8 cellular contexts compared by ENCODE assay signal in the genomic region with DNA sequence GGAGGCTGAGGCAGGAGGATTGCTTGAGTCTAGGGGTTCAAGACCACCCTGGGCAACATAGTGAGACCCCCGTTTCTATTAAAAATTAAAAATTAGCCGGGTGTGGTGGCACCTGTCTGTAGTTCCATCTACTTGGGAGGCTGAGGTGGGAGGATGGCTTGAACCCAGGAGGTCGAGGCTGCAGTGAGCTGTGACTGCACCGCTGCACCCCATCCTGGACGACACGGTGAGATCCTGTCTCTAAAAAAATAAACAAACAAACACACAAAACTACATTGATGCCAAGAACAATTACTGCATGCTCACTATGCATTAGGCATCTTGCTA. TPM values are rescaled to one million over a fixed set of nuclear protein-coding genes. Genes with fewer than 3 reads are reported as not detected.
DNase-seq lines count a peak whose midpoint lies in the region; ATAC-seq and TF ChIP-seq lines count a peak whose summit lies in the region.

No MANE protein-coding gene starts in this region.

- H3K4me3 Mint-ChIP-seq in CD8-positive, alpha-beta memory T cell: peak overlapping the region; percentile 87 to 98 (median 90)
- peak overlapping the region; percentile 82 for H3K4me3 Mint-ChIP-seq in osteocyte (ENCODE audit: unreplicated experiment)

- TF ChIP-seq POLR2A in Peyer's patch (IDR thresholded peaks at IDR 0.05): no peak

- ATAC-seq in left colon: no peak
- ATAC-seq in HG03457 (IDR thresholded peaks at IDR 0.05; ENCODE audit: unreplicated experiment): no peak

- POLR2A ChIA-PET in CD8-positive, alpha-beta memory T cell (lab: Charles Lee): interaction anchor here (0.7 to 1.2 kb wide), 4 partner anchors 10 to 48 kb away, joined by 3 to 6 read pairs (median 4); a partner anchor contains a TSS

- CTCF ChIA-PET in CD8-positive, alpha-beta memory T cell (lab: Charles Lee): interaction anchor here (0.6 kb wide), 1 partner anchor 157 kb away, joined by 3 read pairs; no protein-coding TSS in a partner anchor

- no peaks in the 10 kb centered on the region for H3K27me3 ChIP-seq in CD8-positive, alpha-beta memory T cell (ENCODE audit: insufficient read depth, low read length, poor library complexity, severe bottlenecking)
- H3K27me3 ChIP-seq in Peyer's patch: no peaks in the 10 kb centered on the region

- peaks cover 0 to 13% (median 0%) of the 10 kb centered on the region in 3 donors for H3K36me3 Mint-ChIP-seq in CD8-positive, alpha-beta memory T cell
- H3K36me3 Mint-ChIP-seq in osteocyte (ENCODE audit: unreplicated experiment): peaks cover 4% of the 10 kb centered on the region

- peaks cover 0 to 3% (median 0%) of the 10 kb centered on the region in 5 donors for H3K9me3 Mint-ChIP-seq in CD8-positive, alpha-beta memory T cell
- no peaks in the 10 kb centered on the region for H3K9me3 Mint-ChIP-seq in osteocyte (ENCODE audit: unreplicated experiment)

- peak overlapping the region; percentile 93 for H3K4me3 ChIP-seq in CD8-positive, alpha-beta memory T cell (ENCODE audit: low read length)
- H3K4me3 ChIP-seq in Peyer's patch (peak overlapping the region; percentile 75 to 92 (median 86)), epithelial cell of proximal tubule (ENCODE audit: low read depth, low read length) (peak overlapping the region; percentile 62)

- H3K4me1 Mint-ChIP-seq in CD8-positive, alpha-beta memory T cell: peaks cover 47 to 53% (median 52%) of the 10 kb centered on the region in 3 donors
- peaks cover 41% of the 10 kb centered on the region for H3K4me1 Mint-ChIP-seq in osteocyte (ENCODE audit: unreplicated experiment)

- H3K36me3 ChIP-seq in CD8-positive, alpha-beta memory T cell (ENCODE audit: insufficient read depth, low read length): no peaks in the 10 kb centered on the region
- H3K36me3 ChIP-seq in Peyer's patch: no peaks in the 10 kb centered on the region

- no peaks in the 10 kb centered on the region for H3K27me3 Mint-ChIP-seq in CD8-positive, alpha-beta memory T cell
- H3K27me3 Mint-ChIP-seq in osteocyte (ENCODE audit: unreplicated experiment): peaks cover 2% of the 10 kb centered on the region

- DNase-seq in CD8-positive, alpha-beta memory T cell: no peak
- no peak for DNase-seq in Peyer's patch
- no peak for DNase-seq in epithelial cell of proximal tubule (ENCODE audit: low read depth)
- DNase-seq in osteocyte (ENCODE audit: extremely low spot score, unreplicated experiment): no peak
- no peak for DNase-seq in stimulated activated CD4-positive, alpha-beta T cell treated with anti-CD3 and anti-CD28 coated beads, Interleukin-1b, Interleukin-23, amount 100 ng/mL, for 48 hours
- no peak for DNase-seq in NCI-H1092 treated with DMSO at 0.1 percent for 48 hours (lab: John Stamatoyannopoulos, UW)
- no peak for DNase-seq in left colon

- no peaks in the 10 kb centered on the region for H3K9me3 ChIP-seq in CD8-positive, alpha-beta memory T cell (ENCODE audit: low read length)
- H3K9me3 ChIP-seq in Peyer's patch: no peaks in the 10 kb centered on the region

- peak overlapping the region; percentile 62 for H3K27ac ChIP-seq in CD8-positive, alpha-beta memory T cell (ENCODE audit: low read depth, low read length)
- peak overlapping the region in 2 of 4 donors; percentile 44 to 85 for H3K27ac ChIP-seq in Peyer's patch

- peaks cover 28% of the 10 kb centered on the region for H3K4me1 ChIP-seq in CD8-positive, alpha-beta memory T cell (ENCODE audit: insufficient read depth, low read length)
- H3K4me1 ChIP-seq in Peyer's patch: peaks cover 0 to 33% (median 12%) of the 10 kb centered on the region in 4 donors

- intact Hi-C loops in left colon (cut with DNase I, micrococcal nuclease): no loop called here

- peak overlapping the region; percentile 64 to 94 (median 85) for H3K27ac Mint-ChIP-seq in CD8-positive, alpha-beta memory T cell
- peak overlapping the region; percentile 59 for H3K27ac Mint-ChIP-seq in osteocyte (ENCODE audit: unreplicated experiment)

- TF ChIP-seq CTCF in Peyer's patch (IDR thresholded peaks at IDR 0.05): no peak
- no peak for TF ChIP-seq CTCF in epithelial cell of proximal tubule (conservative IDR thresholded peaks at IDR 0.05; ENCODE audit: low read depth, low read length)
- no peak for TF ChIP-seq CTCF in osteocyte (IDR thresholded peaks at IDR 0.05)

RNA-seq across cellular contexts. Expression of a gene that starts 0.8 kb away (rescaled TPM):
- 1 to 10 TPM; 7.7 to 8.3 TPM for total RNA-seq in CD8-positive, alpha-beta memory T cell
- polyA plus RNA-seq in CD8-positive, alpha-beta memory T cell: 63.0 TPM
- total RNA-seq in Peyer's patch (10 to 100 TPM in 3 of 4 donors, 1 to 10 TPM in 1; 6.0 to 17.3 (median 13.1) TPM), epithelial cell of proximal tubule (7.2 and 10.6 TPM in 2 replicates), osteocyte (28.0 and 30.2 TPM in 2 replicates), left colon (10 to 100 TPM; 11.5 to 12.6 TPM)

RNA-seq across cellular contexts. Expression of a gene that starts 48.0 kb away (rescaled TPM):
- total RNA-seq in CD8-positive, alpha-beta memory T cell: 100 to 1,000 TPM; 284 to 293 TPM
- polyA plus RNA-seq in CD8-positive, alpha-beta memory T cell: 129 TPM
- total RNA-seq in Peyer's patch (100 to 1,000 TPM in 2 of 4 donors, 10 to 100 TPM in 2; 75.3 to 156 (median 97.4) TPM), epithelial cell of proximal tubule (161 and 244 TPM in 2 replicates), osteocyte (132 and 133 TPM in 2 replicates), left colon (100 to 1,000 TPM in 1 of 2 donors, 10 to 100 TPM in 1; 90.4 to 105 TPM)
